Comparison of ENCODE assay signal across 17 cellular contexts in the genomic region with DNA sequence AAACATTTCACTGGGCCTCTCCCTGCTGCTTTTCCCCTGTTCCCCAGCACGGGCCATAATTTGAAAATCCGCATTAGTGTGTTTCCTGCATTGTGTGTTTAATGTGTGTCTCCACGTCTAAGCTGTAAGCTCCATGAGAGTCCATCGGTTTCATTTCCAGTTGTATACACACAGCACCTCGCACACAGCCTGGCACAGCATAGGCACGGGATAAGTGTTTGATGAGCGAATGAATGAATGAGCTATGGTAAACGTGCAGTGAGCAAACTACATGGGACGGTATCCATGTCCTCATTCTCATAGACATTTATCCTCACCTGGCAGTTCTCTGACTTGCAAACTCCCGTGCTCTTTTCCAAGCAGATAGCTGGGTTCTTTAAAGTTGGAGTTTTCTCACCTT.
A peak's percentile ranks its signal among the peaks of the same experiment; 100 is the strongest.
DNase-seq lines count a peak whose midpoint lies in the region; ATAC-seq, FAIRE-seq and TF ChIP-seq lines count a peak whose summit lies in the region.
"Had no signal": no experiment of that assay in that cellular context is flagged by ENCODE, and none has a peak within 500 bp of the region (broad histone marks: within the 10 kb centered on the region; RNA-seq: fewer than 3 reads in every experiment).

No MANE protein-coding gene starts in this region.

- H3K4me2 ChIP-seq in DND-41 (ENCODE audit: insufficient read depth, low read length) = peak overlapping the region; percentile 56; the same call in 1 of the 2 replicates

- no peak for DNase-seq in DND-41
- DNase-seq in body of pancreas = peak in 1 of 4 donors; percentile 3
- no peak for DNase-seq in mesothelial cell of epicardium (ENCODE audit: low spot score in 2 of 2, unreplicated experiment in 2 of 2)
- DNase-seq in GF-D8 (lab: John Stamatoyannopoulos, UW) = no peak
- DNase-seq in iPS-NIHi11 (ENCODE audit: low spot score) = no peak
- no peak for DNase-seq in NOMO-1 treated with DMSO at 0.1 percent for 48 hours (lab: John Stamatoyannopoulos, UW; ENCODE audit: unreplicated experiment)
- DNase-seq in H54 (ENCODE audit: insufficient read length, low spot score) = no peak

- no peak for TF ChIP-seq POLR2A in body of pancreas (IDR thresholded peaks at IDR 0.05)
- TF ChIP-seq POLR2A in H54 (IDR thresholded peaks at IDR 0.05; ENCODE audit: low read depth, low read length) = no peak

- H3K79me2 ChIP-seq in DND-41 (ENCODE audit: insufficient read depth, low read length) = no peaks in the 10 kb centered on the region

- H3K36me3 ChIP-seq in DND-41 (ENCODE audit: insufficient read depth, low read length) (no peaks in the 10 kb centered on the region), body of pancreas (replicated peaks in 1 of 2; ENCODE audit: insufficient read depth in 1 of 2, low read depth in 2 of 2) (no peaks in the 10 kb centered on the region)
- H3K36me3 ChIP-seq: pancreas had no signal

- 49 to 52% methylated on average over 9 to 10 of the region's 10 CpGs for WGBS in body of pancreas, 2 donors

- ATAC-seq in DND-41 (ENCODE audit: insufficient read depth, low read depth) (no peak), HG02852 (IDR thresholded peaks at IDR 0.05; ENCODE audit: unreplicated experiment) (peak; percentile 6), body of pancreas (peak; percentile 5)

- peaks cover 25% of the 10 kb centered on the region for H4K20me1 ChIP-seq in DND-41 (ENCODE audit: insufficient read depth, low read length)

- H3K4me1 ChIP-seq in DND-41 (ENCODE audit: insufficient read depth, low read length) (peaks cover 7% of the 10 kb centered on the region), body of pancreas (no peaks in the 10 kb centered on the region)
- H3K4me1 ChIP-seq: adrenal gland, pancreas, SJCRH30 had no signal

- peaks cover 16% of the 10 kb centered on the region for H3K36me3 Mint-ChIP-seq in mesothelial cell of epicardium
- H3K36me3 Mint-ChIP-seq: naive thymus-derived CD8-positive, alpha-beta T cell had no signal

- H3K4me1 Mint-ChIP-seq in mesothelial cell of epicardium = peaks cover 27% of the 10 kb centered on the region

- peak overlapping the region; percentile 80 for H3K27ac Mint-ChIP-seq in mesothelial cell of epicardium
- H3K27ac Mint-ChIP-seq: activated B cell treated with CpG ODN at 0.5 μM for 24 hours; activated CD4-positive, alpha-beta memory T cell treated with anti-CD3 and anti-CD28 coated beads, Interleukin-2, amount 10 ng/mL, durations not matched to agents 7 days and 5 days; CD4-positive, alpha-beta T cell had no signal

- no peak for FAIRE-seq in H54 (lab: Jason Lieb, UNC)
- FAIRE-seq: pancreas had no signal

- H3K27ac ChIP-seq in DND-41 (ENCODE audit: low read length) (no peak overlapping the region), body of pancreas (no peak overlapping the region)
- H3K27ac ChIP-seq: adrenal gland, pancreas had no signal

- no peaks in the 10 kb centered on the region for H3K9me3 Mint-ChIP-seq in mesothelial cell of epicardium
- H3K9me3 Mint-ChIP-seq: activated B cell treated with CpG ODN at 0.5 μM for 24 hours; activated CD4-positive, alpha-beta memory T cell treated with anti-CD3 and anti-CD28 coated beads, Interleukin-2, amount 10 ng/mL, durations not matched to agents 7 days and 5 days; CD4-positive, alpha-beta T cell; HFFc6; naive thymus-derived CD8-positive, alpha-beta T cell had no signal

- TF ChIP-seq CTCF in DND-41 (IDR thresholded peaks at IDR 0.05; ENCODE audit: borderline replicate concordance, extremely low read depth, low read length, poor library complexity, severe bottlenecking) = no peak
- TF ChIP-seq CTCF in body of pancreas (IDR thresholded peaks at IDR 0.05) = no peak
- no peak for TF ChIP-seq CTCF in mesothelial cell of epicardium (IDR thresholded peaks at IDR 0.05; ENCODE audit: unreplicated experiment)

- H3K4me3 ChIP-seq in DND-41 (ENCODE audit: low read depth in 1 of 2, low read length in 2 of 2) (no peak overlapping the region), body of pancreas (no peak overlapping the region)
- H3K4me3 ChIP-seq: adrenal gland, K562, pancreas, SJCRH30 had no signal

- no peak overlapping the region for H3K9ac ChIP-seq in DND-41 (ENCODE audit: low read depth, low read length)

- H3K9me3 ChIP-seq in DND-41 (ENCODE audit: insufficient read depth, low read length, severe bottlenecking) (no peaks in the 10 kb centered on the region), body of pancreas (no peaks in the 10 kb centered on the region)
- H3K9me3 ChIP-seq: adrenal gland, pancreas, SJCRH30 had no signal

- no peak overlapping the region for H3K4me3 Mint-ChIP-seq in mesothelial cell of epicardium
- H3K4me3 Mint-ChIP-seq: activated CD4-positive, alpha-beta memory T cell treated with anti-CD3 and anti-CD28 coated beads, Interleukin-2, amount 10 ng/mL, durations not matched to agents 7 days and 5 days; CD4-positive, alpha-beta T cell; HFFc6 had no signal

- no peaks in the 10 kb centered on the region for H3K27me3 Mint-ChIP-seq in mesothelial cell of epicardium (ENCODE audit: low read depth)

- peaks cover 34% of the 10 kb centered on the region for H3K27me3 ChIP-seq in DND-41 (ENCODE audit: insufficient read depth, low read length, poor library complexity)
- H3K27me3 ChIP-seq in body of pancreas = no peaks in the 10 kb centered on the region
- H3K27me3 ChIP-seq: adrenal gland, pancreas, SJCRH30 had no signal

- intact Hi-C loops in body of pancreas (cut with DNase I) = no loop called here

- H2AFZ ChIP-seq in DND-41 (ENCODE audit: low read depth, low read length) = no peak overlapping the region
